Comparison of ENCODE assay signal across 16 cellular contexts in genomic region chr4:128565054-128565453, GRCh38.
"Had no signal": no experiment of that assay in that cellular context is flagged by ENCODE, and none has a peak within 500 bp of the region (broad histone marks: within the 10 kb centered on the region; RNA-seq: fewer than 3 reads in every experiment).

No MANE protein-coding gene starts in this region.

- H3K4me3 Mint-ChIP-seq: effector memory CD8-positive, alpha-beta T cell; natural killer cell; stimulated activated naive CD8-positive, alpha-beta T cell treated with anti-CD3 and anti-CD28 coated beads, Interleukin-15, amount 100 ng/mL, for 72 hours had no signal

- H3K4me3 ChIP-seq: colonic mucosa, gastrocnemius medialis, lower lobe of right lung, pancreas, right lobe of liver, suprapubic skin, transverse colon, upper lobe of right lung, uterus had no signal

- ATAC-seq: effector memory CD8-positive, alpha-beta T cell; natural killer cell had no signal

- H3K27me3 ChIP-seq: colonic mucosa, gastrocnemius medialis, pancreas, right lobe of liver, suprapubic skin, transverse colon, upper lobe of right lung, uterus had no signal

- H3K27ac ChIP-seq: colonic mucosa, gastrocnemius medialis, lower lobe of right lung, pancreas, right lobe of liver, suprapubic skin, transverse colon, upper lobe of right lung, uterus had no signal

- H3K27ac Mint-ChIP-seq: effector memory CD8-positive, alpha-beta T cell; natural killer cell had no signal

- H3K4me1 Mint-ChIP-seq: stimulated activated naive CD8-positive, alpha-beta T cell treated with anti-CD3 and anti-CD28 coated beads, Interleukin-15, amount 100 ng/mL, for 72 hours had no signal

- DNase-seq: effector memory CD8-positive, alpha-beta T cell; gastrocnemius medialis; lower lobe of right lung; natural killer cell; occipital lobe; stimulated activated CD4-positive, alpha-beta T cell treated with anti-CD3 and anti-CD28 coated beads, Interleukin-12 subunit alpha, Interleukin-12 subunit beta, amount 100 ng/mL, for 4 hours; stimulated activated CD4-positive, alpha-beta T cell treated with anti-CD3 and anti-CD28 coated beads, Interleukin-1b, Interleukin-23, amount 100 ng/mL, for 48 hours; stimulated activated CD4-positive, alpha-beta T cell treated with anti-CD3 and anti-CD28 coated beads, Interleukin-4, amount 100 ng/mL, for 1 hour had no signal

- H3K4me1 ChIP-seq: colonic mucosa, uterus had no signal

- H3K36me3 Mint-ChIP-seq: natural killer cell had no signal

- H3K9me3 ChIP-seq: colonic mucosa, gastrocnemius medialis, lower lobe of right lung, pancreas, right lobe of liver, suprapubic skin, transverse colon, upper lobe of right lung, uterus had no signal

- H3K36me3 ChIP-seq: colonic mucosa, gastrocnemius medialis, lower lobe of right lung, pancreas, right lobe of liver, suprapubic skin, transverse colon, upper lobe of right lung, uterus had no signal

- H3K9me3 Mint-ChIP-seq: effector memory CD8-positive, alpha-beta T cell; natural killer cell; stimulated activated naive CD8-positive, alpha-beta T cell treated with anti-CD3 and anti-CD28 coated beads, Interleukin-15, amount 100 ng/mL, for 72 hours had no signal
